In genomic region chr13:50355797-50356196, GRCh38 we compare ENCODE assay signal across 17 cellular contexts.
DNase-seq lines count a peak whose midpoint lies in the region; ATAC-seq and TF ChIP-seq lines count a peak whose summit lies in the region.
"Had no signal": no experiment of that assay in that cellular context is flagged by ENCODE, and none has a peak within 500 bp of the region (broad histone marks: within the 10 kb centered on the region; RNA-seq: fewer than 3 reads in every experiment).

No MANE protein-coding gene starts in this region.

- no peak for TF ChIP-seq POLR2A in vagina (IDR thresholded peaks at IDR 0.05)

- H3K4me1 ChIP-seq in OCI-LY1 (ENCODE audit: insufficient read depth, low read length, severe bottlenecking), result peaks cover 82% of the 10 kb centered on the region
- peaks cover 19% of the 10 kb centered on the region for H3K4me1 ChIP-seq in vagina

- no peak overlapping the region for H2AFZ ChIP-seq in OCI-LY1 (ENCODE audit: low read length)
- H2AFZ ChIP-seq: GM23338 had no signal

- no peaks in the 10 kb centered on the region for H3K79me2 ChIP-seq in OCI-LY1 (ENCODE audit: insufficient read depth, low read length)

- no peaks in the 10 kb centered on the region for H3K9me2 ChIP-seq in OCI-LY1 (ENCODE audit: low read depth, low read length)

- H3K9me3 ChIP-seq in OCI-LY1 (ENCODE audit: low read length) (no peaks in the 10 kb centered on the region), vagina (no peaks in the 10 kb centered on the region)
- H3K9me3 ChIP-seq: mucosa of descending colon, suprapubic skin had no signal

- H3K4me1 Mint-ChIP-seq in type B pancreatic cell (ENCODE audit: unreplicated experiment), result peaks cover 50% of the 10 kb centered on the region
- H3K4me1 Mint-ChIP-seq: GM23338 had no signal

- no peaks in the 10 kb centered on the region for H3K27me3 Mint-ChIP-seq in type B pancreatic cell
- H3K27me3 Mint-ChIP-seq: activated naive CD8-positive, alpha-beta T cell had no signal

- H3K36me3 ChIP-seq in OCI-LY1 (ENCODE audit: insufficient read depth, low read length) (no peaks in the 10 kb centered on the region), vagina (no peaks in the 10 kb centered on the region)
- H3K36me3 ChIP-seq: suprapubic skin had no signal

- peak; percentile 67 to 69 for ATAC-seq in activated naive CD4-positive, alpha-beta T cell treated with anti-CD3 and anti-CD28 coated beads, Interleukin-2, amount 50 U/mL, for 72 hours
- ATAC-seq in HG02759 (IDR thresholded peaks at IDR 0.05; ENCODE audit: unreplicated experiment), result peak; percentile 64
- ATAC-seq: GM23338, mucosa of descending colon had no signal

- H3K4me3 ChIP-seq in OCI-LY1 (ENCODE audit: low read depth, low read length, poor library complexity, severe bottlenecking), result no peak overlapping the region
- no peak overlapping the region for H3K4me3 ChIP-seq in vagina
- H3K4me3 ChIP-seq: GM23338, mucosa of descending colon, smooth muscle cell, suprapubic skin had no signal

- no peak overlapping the region for H3K4me3 Mint-ChIP-seq in type B pancreatic cell
- H3K4me3 Mint-ChIP-seq: activated naive CD8-positive, alpha-beta T cell; GM23338 had no signal

- no peaks in the 10 kb centered on the region for H3K36me3 Mint-ChIP-seq in activated naive CD4-positive, alpha-beta T cell treated with anti-CD3 and anti-CD28 coated beads, Interleukin-2, amount 50 U/mL, for 72 hours
- H3K36me3 Mint-ChIP-seq in type B pancreatic cell, result no peaks in the 10 kb centered on the region
- H3K36me3 Mint-ChIP-seq: activated naive CD8-positive, alpha-beta T cell had no signal

- H3K27ac ChIP-seq in OCI-LY1 (ENCODE audit: low read depth, low read length, poor library complexity, severe bottlenecking) (peak overlapping the region; percentile 86), vagina (no peak overlapping the region)
- H3K27ac ChIP-seq: suprapubic skin had no signal

- intact Hi-C loops in vagina (cut with DNase I), result no loop called here

- H3K27me3 ChIP-seq in OCI-LY1 (ENCODE audit: insufficient read depth, low read length) (no peaks in the 10 kb centered on the region), vagina (no peaks in the 10 kb centered on the region)
- H3K27me3 ChIP-seq: suprapubic skin had no signal

- no peaks in the 10 kb centered on the region for H3K9me3 Mint-ChIP-seq in activated naive CD4-positive, alpha-beta T cell treated with anti-CD3 and anti-CD28 coated beads, Interleukin-2, amount 50 U/mL, for 72 hours
- no peaks in the 10 kb centered on the region for H3K9me3 Mint-ChIP-seq in type B pancreatic cell
- H3K9me3 Mint-ChIP-seq: GM23338 had no signal

- no peak for DNase-seq in activated naive CD4-positive, alpha-beta T cell treated with anti-CD3 and anti-CD28 coated beads, Interleukin-2, amount 50 U/mL, for 72 hours (ENCODE audit: low spot score in 2 of 2)
- DNase-seq in activated naive CD4-positive, alpha-beta T cell treated with anti-CD3 and anti-CD28 coated beads, Interleukin-2, amount 50 U/mL, for 16 hours, result no peak
- DNase-seq in type B pancreatic cell (ENCODE audit: extremely low spot score, unreplicated experiment), result no peak
- no peak for DNase-seq in NCI-H2171 (lab: John Stamatoyannopoulos, UW)
- DNase-seq in GM03348 (ENCODE audit: low spot score), result no peak
- DNase-seq in vagina (ENCODE audit: extremely low spot score in 2 of 2), result no peak
- DNase-seq: central memory CD4-positive, alpha-beta T cell; DMS 273 treated with DMSO at 0.1 percent for 48 hours; mucosa of descending colon; NCI-H2107; SIG-M5 had no signal

- H4K20me1 ChIP-seq in OCI-LY1 (ENCODE audit: insufficient read depth, low read length), result no peaks in the 10 kb centered on the region

- no peaks in the 10 kb centered on the region for H3F3A ChIP-seq in OCI-LY1 (ENCODE audit: insufficient read depth, low read length)

- TF ChIP-seq CTCF in OCI-LY1 (IDR thresholded peaks at IDR 0.05; ENCODE audit: low read length), result no peak
- no peak for TF ChIP-seq CTCF in type B pancreatic cell (conservative IDR thresholded peaks at IDR 0.05)
- no peak for TF ChIP-seq CTCF in vagina (IDR thresholded peaks at IDR 0.05)

- H3K4me2 ChIP-seq in OCI-LY1 (ENCODE audit: low read length), result peak overlapping the region; percentile 30
- H3K4me2 ChIP-seq: GM23338, smooth muscle cell had no signal

- H3K9ac ChIP-seq in OCI-LY1 (ENCODE audit: low read length), result no peak overlapping the region

- H3K27ac Mint-ChIP-seq in activated naive CD4-positive, alpha-beta T cell treated with anti-CD3 and anti-CD28 coated beads, Interleukin-2, amount 50 U/mL, for 72 hours, result no peak overlapping the region
- peak overlapping the region; percentile 75 for H3K27ac Mint-ChIP-seq in type B pancreatic cell
- H3K27ac Mint-ChIP-seq: activated naive CD8-positive, alpha-beta T cell; GM23338 had no signal
